In the genomic region with DNA sequence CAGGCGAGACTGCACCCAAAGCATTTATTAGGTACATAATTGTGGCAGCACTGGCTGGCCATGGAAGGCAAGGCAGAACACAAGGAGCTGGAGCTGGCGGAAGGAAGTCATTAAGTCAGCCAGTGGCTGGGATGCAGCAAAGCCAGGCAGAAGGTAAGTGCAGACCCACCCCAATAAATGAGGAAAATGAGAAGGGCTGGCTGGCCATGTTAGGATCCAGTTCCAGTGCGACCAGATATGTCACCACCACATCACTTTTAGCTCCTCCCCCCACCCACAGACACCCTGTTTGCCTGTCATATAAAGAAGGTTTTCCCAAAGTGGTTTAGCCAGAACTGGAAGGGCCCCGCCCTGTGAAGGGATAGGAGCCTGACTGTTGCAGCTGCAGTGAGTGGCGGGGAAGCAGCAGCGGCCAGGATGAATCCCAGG, we compare ENCODE assay signal across 8 cellular contexts. TPM values are rescaled to one million over a fixed set of nuclear protein-coding genes. Genes with fewer than 3 reads are reported as not detected.
DNase-seq lines count a peak whose midpoint lies in the region; ATAC-seq, FAIRE-seq and TF ChIP-seq lines count a peak whose summit lies in the region.

TSS of gene FURIN (plus strand) at position 328 of the 429 bp plus-strand sequence. CDS start 7,153 bp downstream, outside the sequence.

- H3K27me3 ChIP-seq in esophagus (ENCODE audit: control insufficient read depth in 1 of 2, insufficient read depth in 2 of 2, low read length in 2 of 2) = no peaks in the 10 kb centered on the region
- no peaks in the 10 kb centered on the region for H3K27me3 ChIP-seq in ovary

- peak; percentile 17 for DNase-seq in EH (ENCODE audit: low read depth)
- no peak for DNase-seq in RPMI7951 (ENCODE audit: low read depth)
- no peak for DNase-seq in ovary
- DNase-seq in D341Med (ENCODE audit: low spot score) = no peak
- DNase-seq in D721Med (ENCODE audit: insufficient read length, low spot score) = no peak

- H3K4me3 ChIP-seq in esophagus (ENCODE audit: low read depth in 1 of 2, low read length in 2 of 2) (no peak within 1 kb of the TSS), ovary (no peak within 1 kb of the TSS)

- 57 to 68% methylated on average over 6 of the region's 6 CpGs for WGBS in esophagus, 2 donors
- 94 to 96% (median 95%) methylated on average over 6 of the region's 6 CpGs for WGBS in ovary, 3 donors

- H3K27ac ChIP-seq in esophagus (ENCODE audit: low read depth in 2 of 2, low read length in 1 of 2) = peak within 1 kb of the TSS; percentile 76 to 90
- no peak within 1 kb of the TSS for H3K27ac ChIP-seq in ovary

- H3K4me1 ChIP-seq in esophagus (ENCODE audit: control insufficient read depth in 2 of 2, insufficient read depth in 2 of 2, low read length in 1 of 2) (peaks cover 8 to 14% of the 10 kb centered on the region in 2 donors), ovary (ENCODE audit: insufficient read depth) (peaks cover 13% of the 10 kb centered on the region)

- H3K9me3 ChIP-seq in esophagus (ENCODE audit: control insufficient read depth in 2 of 2, insufficient read depth in 1 of 2, low read depth in 1 of 2, low read length in 1 of 2) (no peaks in the 10 kb centered on the region), ovary (no peaks in the 10 kb centered on the region)

- no peak for TF ChIP-seq CTCF in ovary (IDR thresholded peaks at IDR 0.05)
- TF ChIP-seq CTCF in D721Med (IDR thresholded peaks at IDR 0.05; ENCODE audit: insufficient read depth, missing control alignments) = no peak

- FAIRE-seq in D721Med (lab: Jason Lieb, UNC) = no peak

- TF ChIP-seq POLR2A in ovary (IDR thresholded peaks at IDR 0.05) = no peak

- intact Hi-C loops in ovary (cut with DNase I) = no loop called here

- ATAC-seq in HG03280 (IDR thresholded peaks at IDR 0.05; ENCODE audit: unreplicated experiment) (no peak), GM18511 (IDR thresholded peaks at IDR 0.05; ENCODE audit: unreplicated experiment) (no peak)

- H3K36me3 ChIP-seq in esophagus (ENCODE audit: control insufficient read depth in 2 of 2, insufficient read depth in 2 of 2, low read length in 1 of 2) (no peaks in the 10 kb centered on the region), ovary (no peaks in the 10 kb centered on the region)

- no peak for TF ChIP-seq EP300 in ovary (IDR thresholded peaks at IDR 0.05)

RNA-seq across cellular contexts. Expression of gene FURIN, which starts in this region (rescaled TPM):
- 20.4 and 32.5 TPM in 2 replicates for total RNA-seq in RPMI7951 (2014; rRNA removed; shearing (Covaris generic))
- polyA plus RNA-seq in esophagus (10 to 100 TPM; 21.0 to 22.3 TPM), ovary (10 to 100 TPM in 1 of 2 donors, 1 to 10 TPM in 1; 6.2 to 33.7 TPM)
- total RNA-seq in ovary = 10 to 100 TPM; 17.9 to 38.6 (median 35.1) TPM

Comparison
In these comparisons a context has a peak if more than half of its experiments do, and no peak if none do; other contexts are left out.
1. H3K27ac ChIP-seq: peak in esophagus (2 of 2); none in ovary (0 of 2).